19 cellular contexts compared by ENCODE assay signal in genomic region chr18:38237796-38238195, GRCh38.
DNase-seq lines count a peak whose midpoint lies in the region; ATAC-seq, FAIRE-seq and TF ChIP-seq lines count a peak whose summit lies in the region.
"Had no signal": no experiment of that assay in that cellular context is flagged by ENCODE, and none has a peak within 500 bp of the region (broad histone marks: within the 10 kb centered on the region; RNA-seq: fewer than 3 reads in every experiment).

No MANE protein-coding gene starts in this region.

- H3K4me3 Mint-ChIP-seq in activated CD8-positive, alpha-beta T cell treated with anti-CD3 and anti-CD28 coated beads, Interleukin-2, amount 10 ng/mL, durations not matched to agents 7 days and 5 days, result no peak overlapping the region
- H3K4me3 Mint-ChIP-seq: CD14-positive monocyte; CD4-positive, alpha-beta memory T cell; CD4-positive, CD25-positive, alpha-beta regulatory T cell; CD8-positive, alpha-beta memory T cell had no signal

- no peak overlapping the region for H3K27ac Mint-ChIP-seq in activated CD8-positive, alpha-beta T cell treated with anti-CD3 and anti-CD28 coated beads, Interleukin-2, amount 10 ng/mL, durations not matched to agents 7 days and 5 days
- H3K27ac Mint-ChIP-seq: CD14-positive monocyte; CD4-positive, CD25-positive, alpha-beta regulatory T cell; CD8-positive, alpha-beta memory T cell had no signal

- CTCF ChIA-PET in activated CD8-positive, alpha-beta T cell treated with anti-CD3 and anti-CD28 coated beads, Interleukin-2, amount 10 ng/mL, durations not matched to agents 7 days and 5 days (lab: Charles Lee), result no interaction called here

- POLR2A ChIA-PET in activated CD8-positive, alpha-beta T cell treated with anti-CD3 and anti-CD28 coated beads, Interleukin-2, amount 10 ng/mL, durations not matched to agents 7 days and 5 days (lab: Charles Lee), result no interaction called here

- DNase-seq in D721Med (ENCODE audit: insufficient read length, low spot score) (no peak), G401 (ENCODE audit: low spot score) (peak; percentile 87), cerebellum (ENCODE audit: low spot score) (peak; percentile 34)
- DNase-seq in activated CD8-positive, alpha-beta T cell treated with anti-CD3 and anti-CD28 coated beads, Interleukin-2, amount 10 ng/mL, durations not matched to agents 7 days and 5 days, result no peak
- DNase-seq: 8988T; ACHN; BE2C; CD4-positive, alpha-beta memory T cell; CD4-positive, CD25-positive, alpha-beta regulatory T cell; CD8-positive, alpha-beta memory T cell; COR-L47; DMS79 treated with DMSO at 0.1 percent for 48 hours had no signal

- in situ Hi-C loops in G401 (cut with HindIII; ENCODE audit: low sequenced_read_pairs), result no loop called here

- H3K9me3 Mint-ChIP-seq in activated CD8-positive, alpha-beta T cell treated with anti-CD3 and anti-CD28 coated beads, Interleukin-2, amount 10 ng/mL, durations not matched to agents 7 days and 5 days (ENCODE audit: insufficient read depth), result peaks cover 5% of the 10 kb centered on the region

- no peaks in the 10 kb centered on the region for H3K27me3 Mint-ChIP-seq in activated CD8-positive, alpha-beta T cell treated with anti-CD3 and anti-CD28 coated beads, Interleukin-2, amount 10 ng/mL, durations not matched to agents 7 days and 5 days (ENCODE audit: low read depth)
- H3K27me3 Mint-ChIP-seq: CD4-positive, alpha-beta memory T cell; CD4-positive, CD25-positive, alpha-beta regulatory T cell; CD8-positive, alpha-beta memory T cell had no signal

- H3K4me1 Mint-ChIP-seq in activated CD8-positive, alpha-beta T cell treated with anti-CD3 and anti-CD28 coated beads, Interleukin-2, amount 10 ng/mL, durations not matched to agents 7 days and 5 days (ENCODE audit: low read depth), result no peaks in the 10 kb centered on the region
- H3K4me1 Mint-ChIP-seq: CD14-positive monocyte; CD4-positive, alpha-beta memory T cell; CD4-positive, CD25-positive, alpha-beta regulatory T cell; CD8-positive, alpha-beta memory T cell had no signal

- peak; percentile 92 for FAIRE-seq in D721Med (lab: Jason Lieb, UNC)
- FAIRE-seq: A204.1, GM12878, GM12892, GM18507, GM19239 had no signal

- no peaks in the 10 kb centered on the region for H3K36me3 Mint-ChIP-seq in activated CD8-positive, alpha-beta T cell treated with anti-CD3 and anti-CD28 coated beads, Interleukin-2, amount 10 ng/mL, durations not matched to agents 7 days and 5 days (ENCODE audit: low read depth)
- H3K36me3 Mint-ChIP-seq: CD14-positive monocyte; CD4-positive, alpha-beta memory T cell; CD4-positive, CD25-positive, alpha-beta regulatory T cell; CD8-positive, alpha-beta memory T cell had no signal

- ATAC-seq in activated CD8-positive, alpha-beta T cell treated with anti-CD3 and anti-CD28 coated beads, Interleukin-2, amount 10 ng/mL, durations not matched to agents 7 days and 5 days, result no peak
- no peak for ATAC-seq in GM18867 (IDR thresholded peaks at IDR 0.05; ENCODE audit: unreplicated experiment)
- ATAC-seq: GM12878 had no signal

- TF ChIP-seq CTCF in D721Med (IDR thresholded peaks at IDR 0.05; ENCODE audit: insufficient read depth, missing control alignments), result no peak

Comparison
In these comparisons a context has a peak if more than half of its experiments do, and no peak if none do; other contexts are left out.
1. DNase-seq: peak in G401 (single experiment) and cerebellum (single experiment); none in D721Med (single experiment) and activated CD8-positive, alpha-beta T cell treated with anti-CD3 and anti-CD28 coated beads, Interleukin-2, amount 10 ng/mL, durations not matched to agents 7 days and 5 days (single experiment).